Comparison of ENCODE assay signal across 13 cellular contexts in genomic region chr5:138967806-138968448, GRCh38.
DNase-seq lines count a peak whose midpoint lies in the region; ATAC-seq, FAIRE-seq and TF ChIP-seq lines count a peak whose summit lies in the region.
"Had no signal": no experiment of that assay in that cellular context is flagged by ENCODE, and none has a peak within 500 bp of the region (broad histone marks: within the 10 kb centered on the region; RNA-seq: fewer than 3 reads in every experiment).

No MANE protein-coding gene starts in this region.

- no TSS peak for BruUV-seq in HepG2 (replicated peaks; lab: Mats Ljungman, UMichigan)

- POLR2A ChIA-PET in HepG2 (lab: Yijun Ruan, JAX): no interaction called here

- FAIRE-seq in HepG2 (lab: Jason Lieb, UNC): no peak

- no peak for ATAC-seq in HepG2
- no peak for ATAC-seq in right lobe of liver
- ATAC-seq in upper lobe of right lung: peak; percentile 82
- no peak for ATAC-seq in GM18907 (IDR thresholded peaks at IDR 0.05; ENCODE audit: unreplicated experiment)

- TF ChIP-seq POLR2A in HepG2 (IDR thresholded peaks at IDR 0.05; ENCODE audit: insufficient read depth in 1 of 2, low read depth in 2 of 2, low read length in 2 of 2) (no peak), right lobe of liver (IDR thresholded peaks at IDR 0.05) (no peak)

- intact Hi-C loops in HepG2 (cut with micrococcal nuclease; ENCODE audit: unreplicated experiment) (no loop called here), right lobe of liver (cut with DNase I) (no loop called here), upper lobe of right lung (cut with DNase I) (no loop called here)
- intact Hi-C loops in activated T-helper 1 cell treated with anti-CD3 and anti-CD28 coated beads, Interleukin-12 subunit alpha, Interleukin-12 subunit beta, Interleukin-2, Interleukin-4 antibody, amounts not matched to agents 30 ng/mL and 10 ng/mL and 1 ng/mL, durations not matched to agents 14 hours and 24 hours and 36 hours (cut with micrococcal nuclease): no loop called here

- H3K4me3 ChIP-seq in HepG2 (replicated peaks in 1 of 3; ENCODE audit: insufficient read depth in 1 of 3, low read depth in 2 of 3, low read length in 3 of 3) (no peak overlapping the region; a peak in 1 of 6 replicates), right lobe of liver (no peak overlapping the region), upper lobe of right lung (no peak overlapping the region)
- H3K4me3 ChIP-seq: HAP-1 had no signal

- H3K9me3 Mint-ChIP-seq in activated T-helper 1 cell treated with anti-CD3 and anti-CD28 coated beads, Interleukin-12 subunit alpha, Interleukin-12 subunit beta, Interleukin-2, Interleukin-4 antibody, amounts not matched to agents 30 ng/mL and 10 ng/mL and 1 ng/mL, durations not matched to agents 14 hours and 24 hours and 36 hours: no peaks in the 10 kb centered on the region
- H3K9me3 Mint-ChIP-seq: activated B cell treated with CpG ODN at 0.5 μM for 24 hours had no signal

- TF ChIP-seq EP300 in HepG2 (IDR thresholded peaks at IDR 0.05; ENCODE audit: low read depth in 2 of 2, low read length in 2 of 2) (no peak), HepG2 (CRISPR knock-in tag; IDR thresholded peaks at IDR 0.05; ENCODE audit: borderline replicate concordance) (no peak)

- CTCF ChIA-PET in HepG2 (lab: Yijun Ruan, JAX; ENCODE audit: low intra/inter-chr PET ratio, low total read pairs): no interaction called here

- H2AFZ ChIP-seq in HepG2 (ENCODE audit: low read length): no peak overlapping the region
- H2AFZ ChIP-seq: parathyroid adenoma had no signal

- WGBS in HepG2 (ENCODE audit: low lambda C conversion rate): 31% methylated on average over 7 of the region's 9 CpGs
- WGBS in right lobe of liver (ENCODE audit: insufficient coverage, low coverage, low lambda C conversion rate, missing lambda C conversion rate): 86% methylated on average over 6 of the region's 9 CpGs

- TF ChIP-seq CTCF in HepG2 (CRISPR knock-in tag; IDR thresholded peaks at IDR 0.05): no peak
- no peak for TF ChIP-seq CTCF in right lobe of liver (IDR thresholded peaks at IDR 0.05)
- no peak for TF ChIP-seq CTCF in upper lobe of right lung (IDR thresholded peaks at IDR 0.05)

- no peaks in the 10 kb centered on the region for H3K36me3 ChIP-seq in HepG2 (replicated peaks in 1 of 2; ENCODE audit: control insufficient read depth in 1 of 2, insufficient read depth in 2 of 2, low read length in 2 of 2)
- no peaks in the 10 kb centered on the region for H3K36me3 ChIP-seq in right lobe of liver
- no peaks in the 10 kb centered on the region for H3K36me3 ChIP-seq in upper lobe of right lung
- H3K36me3 ChIP-seq: HAP-1 had no signal

- H3K27ac ChIP-seq in HepG2 (ENCODE audit: extremely low read length, insufficient read depth, low read length) (no peak overlapping the region), right lobe of liver (no peak overlapping the region), upper lobe of right lung (no peak overlapping the region)
- H3K27ac ChIP-seq: parathyroid adenoma had no signal

- no peaks in the 10 kb centered on the region for H3K27me3 ChIP-seq in HepG2 (ENCODE audit: control insufficient read depth in 1 of 2, insufficient read depth in 2 of 2, low read length in 2 of 2)
- no peaks in the 10 kb centered on the region for H3K27me3 ChIP-seq in right lobe of liver
- no peaks in the 10 kb centered on the region for H3K27me3 ChIP-seq in upper lobe of right lung

- DNase-seq in HepG2 (ENCODE audit: low spot score) (peak; percentile 23), right lobe of liver (no peak), NCI-H748 (lab: John Stamatoyannopoulos, UW; ENCODE audit: unreplicated experiment) (peak; percentile 78), kidney tubule cell (ENCODE audit: low spot score) (peak; percentile 84), upper lobe of right lung (peak; percentile 80)
- DNase-seq in stimulated activated CD4-positive, alpha-beta T cell treated with anti-CD3 and anti-CD28 coated beads, Interleukin-4, amount 100 ng/mL, for 24 hours: no peak
- DNase-seq in activated T-helper 1 cell treated with anti-CD3 and anti-CD28 coated beads, Interleukin-12 subunit alpha, Interleukin-12 subunit beta, Interleukin-2, Interleukin-4 antibody, amounts not matched to agents 30 ng/mL and 10 ng/mL and 1 ng/mL, durations not matched to agents 14 hours and 24 hours and 36 hours (ENCODE audit: low spot score): no peak
- DNase-seq: activated B cell treated with CpG ODN at 0.5 μM for 24 hours; activated CD8-positive, alpha-beta memory T cell treated with anti-CD3 and anti-CD28 coated beads, Interleukin-2, amount 50 U/mL, for 4 hours; stimulated activated CD4-positive, alpha-beta T cell treated with anti-CD3 and anti-CD28 coated beads, Interleukin-1b, Interleukin-23, amount 100 ng/mL, for 48 hours had no signal

- H3K4me1 ChIP-seq in HepG2 (ENCODE audit: insufficient read depth, low read length) (peaks cover 72% of the 10 kb centered on the region), right lobe of liver (no peaks in the 10 kb centered on the region), upper lobe of right lung (peaks cover 9% of the 10 kb centered on the region)
- H3K4me1 ChIP-seq: parathyroid adenoma had no signal

- in situ Hi-C loops in HepG2 (cut with HindIII; ENCODE audit: extremely low pct_ligation_motif_present, low pct_unique_long_range_greater_than_20kb): loop anchor here (25.0 kb wide), 1 partner anchor 294 kb away; no protein-coding TSS in a partner anchor

- H3K9me3 ChIP-seq in HepG2 (ENCODE audit: low read length) (no peaks in the 10 kb centered on the region), right lobe of liver (no peaks in the 10 kb centered on the region), upper lobe of right lung (no peaks in the 10 kb centered on the region)
- H3K9me3 ChIP-seq: HAP-1 had no signal

- no peak overlapping the region for H3K4me2 ChIP-seq in HepG2 (ENCODE audit: low read depth, low read length)

- H3K4me3 Mint-ChIP-seq in activated T-helper 1 cell treated with anti-CD3 and anti-CD28 coated beads, Interleukin-12 subunit alpha, Interleukin-12 subunit beta, Interleukin-2, Interleukin-4 antibody, amounts not matched to agents 30 ng/mL and 10 ng/mL and 1 ng/mL, durations not matched to agents 14 hours and 24 hours and 36 hours: no peak overlapping the region
- H3K4me3 Mint-ChIP-seq: activated B cell treated with CpG ODN at 0.5 μM for 24 hours had no signal

- H3K36me3 Mint-ChIP-seq in activated T-helper 1 cell treated with anti-CD3 and anti-CD28 coated beads, Interleukin-12 subunit alpha, Interleukin-12 subunit beta, Interleukin-2, Interleukin-4 antibody, amounts not matched to agents 30 ng/mL and 10 ng/mL and 1 ng/mL, durations not matched to agents 14 hours and 24 hours and 36 hours (ENCODE audit: low read depth): no peaks in the 10 kb centered on the region

- H3K79me2 ChIP-seq in HepG2 (ENCODE audit: insufficient read depth, low read length): no peaks in the 10 kb centered on the region
- H3K79me2 ChIP-seq: parathyroid adenoma had no signal

- TF ChIP-seq RAD21 in HepG2 (CRISPR knock-in tag; IDR thresholded peaks at IDR 0.05): no peak

- no peaks in the 10 kb centered on the region for H4K20me1 ChIP-seq in HepG2 (ENCODE audit: insufficient read depth, low read length)

- no peaks in the 10 kb centered on the region for H3K4me1 Mint-ChIP-seq in activated T-helper 1 cell treated with anti-CD3 and anti-CD28 coated beads, Interleukin-12 subunit alpha, Interleukin-12 subunit beta, Interleukin-2, Interleukin-4 antibody, amounts not matched to agents 30 ng/mL and 10 ng/mL and 1 ng/mL, durations not matched to agents 14 hours and 24 hours and 36 hours (ENCODE audit: low read depth)
- H3K4me1 Mint-ChIP-seq: activated B cell treated with CpG ODN at 0.5 μM for 24 hours had no signal

- no peaks in the 10 kb centered on the region for H3K27me3 Mint-ChIP-seq in activated T-helper 1 cell treated with anti-CD3 and anti-CD28 coated beads, Interleukin-12 subunit alpha, Interleukin-12 subunit beta, Interleukin-2, Interleukin-4 antibody, amounts not matched to agents 30 ng/mL and 10 ng/mL and 1 ng/mL, durations not matched to agents 14 hours and 24 hours and 36 hours (ENCODE audit: insufficient read depth)
- H3K27me3 Mint-ChIP-seq: activated B cell treated with CpG ODN at 0.5 μM for 24 hours had no signal

- H3K27ac Mint-ChIP-seq in activated T-helper 1 cell treated with anti-CD3 and anti-CD28 coated beads, Interleukin-12 subunit alpha, Interleukin-12 subunit beta, Interleukin-2, Interleukin-4 antibody, amounts not matched to agents 30 ng/mL and 10 ng/mL and 1 ng/mL, durations not matched to agents 14 hours and 24 hours and 36 hours: no peak overlapping the region
- H3K27ac Mint-ChIP-seq: activated B cell treated with CpG ODN at 0.5 μM for 24 hours had no signal

- H3K9ac ChIP-seq in HepG2 (ENCODE audit: insufficient read depth, low read depth, low read length): no peak overlapping the region
- H3K9ac ChIP-seq: parathyroid adenoma had no signal

TF ChIP-seq in HepG2, 621 proteins besides CTCF, POLR2A, EP300 and RAD21 (continues in another document):
- TF ChIP-seq ZNF264 (CRISPR knock-in tag; IDR thresholded peaks at IDR 0.05): no peak
- TF ChIP-seq GTF2F1 (IDR thresholded peaks at IDR 0.05; ENCODE audit: low read length): no peak
- TF ChIP-seq ZSCAN21 (CRISPR knock-in tag; IDR thresholded peaks at IDR 0.05; ENCODE audit: borderline replicate concordance): no peak
- TF ChIP-seq RNF2 (conservative IDR thresholded peaks at IDR 0.05; ENCODE audit: low read depth): no peak
- TF ChIP-seq ARID3A (IDR thresholded peaks at IDR 0.05; ENCODE audit: low read depth, low read length): no peak
- no peak for TF ChIP-seq ZNF616 (CRISPR knock-in tag; IDR thresholded peaks at IDR 0.05; ENCODE audit: low read depth)
- TF ChIP-seq SMAD1 (CRISPR knock-in tag; IDR thresholded peaks at IDR 0.05; ENCODE audit: borderline replicate concordance, low read depth): no peak
- no peak for TF ChIP-seq U2AF1 (optimal IDR thresholded peaks at IDR 0.05; ENCODE audit: low read depth, low read length)
- no peak for TF ChIP-seq TCF12 (IDR thresholded peaks at IDR 0.05)
- no peak for TF ChIP-seq TCF12 (CRISPR knock-in tag; IDR thresholded peaks at IDR 0.05)
- no peak for TF ChIP-seq MAF1 (CRISPR knock-in tag; IDR thresholded peaks at IDR 0.05; ENCODE audit: borderline replicate concordance)
- TF ChIP-seq TGIF2 (CRISPR knock-in tag; IDR thresholded peaks at IDR 0.05): no peak
- no peak for TF ChIP-seq MYNN (CRISPR knock-in tag; IDR thresholded peaks at IDR 0.05; ENCODE audit: low read depth)

Comparison
In these comparisons a context has a peak if more than half of its experiments do, and no peak if none do; other contexts are left out.
1. DNase-seq: peak in HepG2 (single experiment), NCI-H748 (single experiment), kidney tubule cell (single experiment) and upper lobe of right lung (single experiment); none in right lobe of liver (0 of 3), stimulated activated CD4-positive, alpha-beta T cell treated with anti-CD3 and anti-CD28 coated beads, Interleukin-4, amount 100 ng/mL, for 24 hours (single experiment) and activated T-helper 1 cell treated with anti-CD3 and anti-CD28 coated beads, Interleukin-12 subunit alpha, Interleukin-12 subunit beta, Interleukin-2, Interleukin-4 antibody, amounts not matched to agents 30 ng/mL and 10 ng/mL and 1 ng/mL, durations not matched to agents 14 hours and 24 hours and 36 hours (single experiment).